Comparison of ENCODE assay signal across 18 cellular contexts in the genomic region with DNA sequence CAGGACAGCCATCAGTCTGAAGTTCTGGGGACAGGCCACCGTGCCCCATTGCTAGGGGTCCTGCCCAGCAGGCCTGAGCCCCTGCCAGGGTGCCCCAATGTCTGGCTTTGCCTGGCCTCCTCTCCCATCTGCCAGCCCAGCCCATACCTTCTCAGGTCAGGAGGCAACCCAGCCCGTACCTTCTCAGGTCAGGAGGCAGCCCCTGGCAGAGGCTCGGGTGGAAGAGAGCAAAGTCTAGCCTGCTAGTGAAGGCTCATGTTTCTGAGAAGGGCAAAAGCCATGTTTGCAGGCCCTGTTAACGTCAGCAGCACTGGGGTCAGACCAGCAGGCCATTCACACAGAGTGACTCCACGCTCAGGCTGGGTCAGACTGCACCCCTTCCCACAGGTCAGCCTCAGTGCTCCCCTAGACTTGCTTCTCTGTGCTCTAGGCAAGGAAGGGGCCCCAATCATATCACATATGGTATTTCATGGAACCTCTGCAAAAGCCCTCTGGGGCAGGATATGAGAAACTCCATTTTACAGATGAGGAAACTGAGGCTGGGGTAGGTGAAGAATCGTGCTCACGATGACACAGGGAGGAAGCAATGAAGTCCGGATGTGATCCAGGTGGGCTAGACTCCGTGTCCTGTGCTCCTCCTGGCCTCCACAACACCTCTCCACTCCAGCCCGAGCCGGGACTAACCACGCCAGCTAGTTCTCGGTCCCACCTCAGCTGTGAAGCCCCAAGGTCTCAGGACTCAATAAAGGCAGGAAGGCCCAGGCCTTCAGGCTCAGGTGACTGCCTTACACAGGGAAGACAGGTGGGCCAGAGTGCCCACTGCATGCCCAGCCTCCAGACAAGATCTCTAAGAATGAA. TPM values are rescaled to one million over a fixed set of nuclear protein-coding genes. Genes with fewer than 3 reads are reported as not detected.
A peak's percentile ranks its signal among the peaks of the same experiment; 100 is the strongest.
DNase-seq lines count a peak whose midpoint lies in the region; ATAC-seq, FAIRE-seq and TF ChIP-seq lines count a peak whose summit lies in the region.
"Had no signal": no experiment of that assay in that cellular context is flagged by ENCODE, and none has a peak within 500 bp of the region (broad histone marks: within the 10 kb centered on the region; RNA-seq: fewer than 3 reads in every experiment).

No MANE protein-coding gene starts in this region.

- H3K9me3 ChIP-seq in Caco-2: no peaks in the 10 kb centered on the region
- H3K9me3 ChIP-seq in WERI-Rb-1 (ENCODE audit: severe bottlenecking): no peaks in the 10 kb centered on the region
- no peaks in the 10 kb centered on the region for H3K9me3 ChIP-seq in keratinocyte (ENCODE audit: control insufficient read depth, low read depth, low read length)

- dilution Hi-C loops in keratinocyte (cut with MboI; ENCODE audit: extremely low pct_ligation_motif_present, low sequenced_read_pairs): no loop called here

- peaks cover 34% of the 10 kb centered on the region for H4K20me1 ChIP-seq in keratinocyte (ENCODE audit: control insufficient read depth, extremely low read depth, insufficient read depth, low read length)

- CTCF ChIA-PET in Caco-2 (lab: Charles Lee): interaction anchor here (2.6 kb wide), 1 partner anchor 9 kb away, joined by 27 read pairs; a partner anchor contains a TSS

- peak overlapping the region; percentile 100 for H3K4me2 ChIP-seq in keratinocyte (ENCODE audit: control insufficient read depth, extremely low read depth, insufficient read depth, low read depth, low read length)

- H2AFZ ChIP-seq in keratinocyte (ENCODE audit: control insufficient read depth, low read length): no peak overlapping the region

- peak overlapping the region; percentile 96 for H3K9ac ChIP-seq in keratinocyte (ENCODE audit: control insufficient read depth, extremely low read depth, insufficient read depth, low read length)

- H3K36me3 Mint-ChIP-seq in Caco-2 (ENCODE audit: insufficient read depth, unreplicated experiment): no peaks in the 10 kb centered on the region
- H3K36me3 Mint-ChIP-seq in activated T-cell treated with anti-CD3 and anti-CD28 coated beads, Interleukin-2, amount 50 U/mL, for 72 hours (ENCODE audit: insufficient read depth in 2 of 2): no peaks in the 10 kb centered on the region
- H3K36me3 Mint-ChIP-seq: naive thymus-derived CD8-positive, alpha-beta T cell had no signal

- H3K27me3 ChIP-seq in Caco-2 (replicated peaks; ENCODE audit: control insufficient read depth, insufficient read depth, low read length): no peaks in the 10 kb centered on the region
- H3K27me3 ChIP-seq in WERI-Rb-1 (ENCODE audit: insufficient read depth, low read depth, severe bottlenecking): no peaks in the 10 kb centered on the region
- H3K27me3 ChIP-seq in keratinocyte (ENCODE audit: control insufficient read depth, extremely low read depth, insufficient read depth, low read length): no peaks in the 10 kb centered on the region
- H3K27me3 ChIP-seq: foreskin keratinocyte had no signal

- H3K79me2 ChIP-seq in keratinocyte (ENCODE audit: control insufficient read depth, insufficient read depth, low read length): peaks cover 97% of the 10 kb centered on the region

- H3K36me3 ChIP-seq in Caco-2 (ENCODE audit: control insufficient read depth, insufficient read depth, low read length) (no peaks in the 10 kb centered on the region), WERI-Rb-1 (peaks cover 5% of the 10 kb centered on the region; the same call in 1 of the 2 replicates), keratinocyte (ENCODE audit: control insufficient read depth in 2 of 2, extremely low read depth in 1 of 2, insufficient read depth in 2 of 2, low read length in 2 of 2) (peaks cover 27 to 71% of the 10 kb centered on the region in 2 experiments)

- peak overlapping the region; percentile 91 for H3K27ac ChIP-seq in WERI-Rb-1
- H3K27ac ChIP-seq in keratinocyte (ENCODE audit: control insufficient read depth, insufficient read depth, low read length): peak overlapping the region; percentile 96
- H3K27ac ChIP-seq in caudate nucleus (ENCODE audit: low read depth, low read length): no peak overlapping the region

- POLR2A ChIA-PET in Caco-2 (lab: Charles Lee): interaction anchor here (0.6 to 1.1 kb wide), 2 partner anchors 10 to 164 kb away, joined by 5 to 9 read pairs; a partner anchor contains a TSS

- peaks cover 3% of the 10 kb centered on the region for H3K9me1 ChIP-seq in keratinocyte (ENCODE audit: control insufficient read depth, extremely low read depth, insufficient read depth, low read length)

- H3K27me3 Mint-ChIP-seq in Caco-2 (ENCODE audit: insufficient read depth, unreplicated experiment): no peaks in the 10 kb centered on the region
- H3K27me3 Mint-ChIP-seq in activated T-cell treated with anti-CD3 and anti-CD28 coated beads, Interleukin-2, amount 50 U/mL, for 72 hours (ENCODE audit: low read depth): peaks cover 21% of the 10 kb centered on the region

- intact Hi-C loops in Caco-2 (cut with micrococcal nuclease; ENCODE audit: unreplicated experiment): loop anchor here (2.0 kb wide), 1 partner anchor 31 kb away; no protein-coding TSS in a partner anchor
- intact Hi-C loops in posterior vena cava (cut with DNase I): no loop called here

- TF ChIP-seq CTCF in Caco-2 (IDR thresholded peaks at IDR 0.05; ENCODE audit: insufficient read depth in 1 of 2, low read depth in 1 of 2, low read length in 1 of 2, severe bottlenecking in 1 of 2, unreplicated experiment in 1 of 2) (no peak), WERI-Rb-1 (IDR thresholded peaks at IDR 0.05; ENCODE audit: low read depth, low read length) (no peak), keratinocyte (optimal IDR thresholded peaks at IDR 0.05 in 1 of 3, IDR thresholded peaks at IDR 0.05 in 1 of 3, conservative IDR thresholded peaks at IDR 0.05 in 1 of 3; ENCODE audit: extremely low read depth in 1 of 3, insufficient read depth in 2 of 3, low read length in 3 of 3) (no peak)

- no TSS peak for BruUV-seq in Caco-2 (replicated peaks; lab: Mats Ljungman, UMichigan)

- DNase-seq in Caco-2: peak in 1 of 2 experiments; percentile 58
- no peak for DNase-seq in WERI-Rb-1
- no peak for DNase-seq in keratinocyte (ENCODE audit: low read depth, low spot score)
- DNase-seq in posterior vena cava (ENCODE audit: low spot score): peak; percentile 41
- DNase-seq in activated T-cell treated with anti-CD3 and anti-CD28 coated beads, Interleukin-2, amount 50 U/mL, for 72 hours: no peak
- DNase-seq in Ammon's horn (ENCODE audit: low spot score): no peak
- no peak for DNase-seq in caudate nucleus (lab: John Stamatoyannopoulos, UW)
- DNase-seq in COR-L47 (lab: John Stamatoyannopoulos, UW): no peak
- DNase-seq: activated effector memory CD4-positive, alpha-beta T cell treated with Interleukin-2 at 50 U/mL for 16 hours; left ventricle myocardium superior; NCI-H187 treated with DMSO at 0.1 percent for 48 hours; SIG-M5; stimulated activated CD4-positive, alpha-beta T cell treated with anti-CD3 and anti-CD28 coated beads, Interleukin-15, amount 100 ng/mL, for 24 hours; stimulated activated naive CD4-positive, alpha-beta T cell had no signal

- no peak overlapping the region for H3K4me3 Mint-ChIP-seq in Caco-2 (ENCODE audit: unreplicated experiment)
- H3K4me3 Mint-ChIP-seq in activated T-cell treated with anti-CD3 and anti-CD28 coated beads, Interleukin-2, amount 50 U/mL, for 72 hours: no peak overlapping the region
- H3K4me3 Mint-ChIP-seq: central memory CD8-positive, alpha-beta T cell; naive thymus-derived CD8-positive, alpha-beta T cell had no signal

- H3K4me1 Mint-ChIP-seq in Caco-2 (ENCODE audit: low read depth, unreplicated experiment): peaks cover 17% of the 10 kb centered on the region
- H3K4me1 Mint-ChIP-seq in activated T-cell treated with anti-CD3 and anti-CD28 coated beads, Interleukin-2, amount 50 U/mL, for 72 hours (ENCODE audit: low read depth): no peaks in the 10 kb centered on the region
- H3K4me1 Mint-ChIP-seq: central memory CD8-positive, alpha-beta T cell had no signal

- H3K9me3 Mint-ChIP-seq in Caco-2 (ENCODE audit: unreplicated experiment): no peaks in the 10 kb centered on the region
- H3K9me3 Mint-ChIP-seq in activated T-cell treated with anti-CD3 and anti-CD28 coated beads, Interleukin-2, amount 50 U/mL, for 72 hours: no peaks in the 10 kb centered on the region
- H3K9me3 Mint-ChIP-seq: central memory CD8-positive, alpha-beta T cell; naive thymus-derived CD8-positive, alpha-beta T cell had no signal

- H3K27ac Mint-ChIP-seq in Caco-2 (ENCODE audit: unreplicated experiment): peak overlapping the region; percentile 24
- no peak overlapping the region for H3K27ac Mint-ChIP-seq in activated T-cell treated with anti-CD3 and anti-CD28 coated beads, Interleukin-2, amount 50 U/mL, for 72 hours
- H3K27ac Mint-ChIP-seq: naive thymus-derived CD8-positive, alpha-beta T cell had no signal

- FAIRE-seq in keratinocyte (lab: Jason Lieb, UNC): no peak

- H3K4me1 ChIP-seq in Caco-2: peaks cover 35% of the 10 kb centered on the region
- H3K4me1 ChIP-seq in keratinocyte (ENCODE audit: control insufficient read depth, extremely low read depth, insufficient read depth, low read length): peaks cover 99% of the 10 kb centered on the region

- no peak overlapping the region for H3K4me3 ChIP-seq in Caco-2 (ENCODE audit: low read depth, low read length)
- H3K4me3 ChIP-seq in WERI-Rb-1 (ENCODE audit: low read depth, low read length): no peak overlapping the region
- H3K4me3 ChIP-seq in keratinocyte (ENCODE audit: control insufficient read depth in 2 of 3, extremely low read depth in 1 of 3, insufficient read depth in 2 of 3, low read depth in 1 of 3, low read length in 3 of 3): no peak overlapping the region

- no peak for ATAC-seq in activated T-cell treated with anti-CD3 and anti-CD28 coated beads, Interleukin-2, amount 50 U/mL, for 72 hours (replicated peaks in 1 of 2)
- ATAC-seq: activated CD4-positive, CD25-positive, alpha-beta regulatory T cell treated with anti-CD3 and anti-CD28 coated beads, Interleukin-2, amount 50 U/mL, for 24 hours; foreskin keratinocyte; left ventricle myocardium superior; naive thymus-derived CD8-positive, alpha-beta T cell had no signal

RNA-seq across cellular contexts. Expression of a gene that starts 9.5 kb away (rescaled TPM):
- total RNA-seq in Caco-2 (2022) (23.5 and 24.3 TPM in 2 replicates), posterior vena cava (1 to 10 TPM; 1.2 to 3.0 TPM)
- polyA plus RNA-seq in keratinocyte: 696 to 1,073 TPM (median 1,057 TPM) in 3 replicates
- 577 TPM for polyA plus RNA-seq in keratinocyte (2011; ENCODE audit: low read depth)
- 226 and 414 TPM in 2 replicates for polyA plus RNA-seq in keratinocyte (2011; cell fraction: cytosol; rRNA removed)
- 1,167 and 1,399 TPM in 2 replicates for polyA plus RNA-seq in keratinocyte (2011; cell fraction: nucleus; rRNA removed)
- 758 and 1,072 TPM in 2 replicates for polyA plus RNA-seq in keratinocyte (2012; ENCODE audit: low replicate concordance)
- polyA minus RNA-seq in keratinocyte: 474 to 810 TPM (median 579 TPM) in 3 replicates
- 947 TPM for polyA minus RNA-seq in keratinocyte (2011; cell fraction: cytosol; rRNA and poly(A)+ RNA removed)
- 1,336 and 1,444 TPM in 2 replicates for polyA minus RNA-seq in keratinocyte (2011; cell fraction: nucleus; rRNA and poly(A)+ RNA removed)
- under 1 TPM; 0.16 to 0.38 TPM for total RNA-seq in activated T-cell treated with anti-CD3 and anti-CD28 coated beads, Interleukin-2, amount 50 U/mL, for 72 hours
- total RNA-seq: naive thymus-derived CD8-positive, alpha-beta T cell had no signal
- polyA plus RNA-seq: naive thymus-derived CD8-positive, alpha-beta T cell had no signal
